In the genomic region with DNA sequence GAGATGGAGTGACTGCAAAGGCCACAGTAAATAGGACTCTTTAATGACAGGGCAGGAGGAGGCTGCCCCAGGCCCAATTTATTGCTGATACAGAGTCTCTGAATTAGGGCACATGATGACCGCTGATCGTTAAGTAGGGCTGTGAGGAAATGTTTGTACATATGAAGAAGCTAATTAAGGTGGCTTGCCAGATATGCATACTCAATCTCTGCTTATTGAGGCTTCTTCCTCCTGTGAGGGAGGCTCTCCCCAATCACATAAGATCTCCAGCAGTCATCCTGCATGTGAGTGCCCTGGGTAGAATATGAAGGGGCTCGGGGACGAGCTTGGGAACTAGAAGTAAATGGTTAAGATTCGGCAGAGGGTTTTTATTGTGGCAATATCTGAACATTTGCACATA, we compare ENCODE assay signal across 16 cellular contexts. TPM values are rescaled to one million over a fixed set of nuclear protein-coding genes. Genes with fewer than 3 reads are reported as not detected.
DNase-seq lines count a peak whose midpoint lies in the region; ATAC-seq and TF ChIP-seq lines count a peak whose summit lies in the region.
"Had no signal": no experiment of that assay in that cellular context is flagged by ENCODE, and none has a peak within 500 bp of the region (broad histone marks: within the 10 kb centered on the region; RNA-seq: fewer than 3 reads in every experiment).

No MANE protein-coding gene starts in this region.

- CTCF ChIA-PET in activated B cell treated with CpG ODN at 0.5 μM for 24 hours (lab: Charles Lee) = interaction anchor here (5.0 to 10.7 kb wide), 3 partner anchors 13 to 48 kb away, joined by 36 to 164 read pairs (median 100); no protein-coding TSS in a partner anchor

- intact Hi-C loops in activated B cell treated with CpG ODN at 0.5 μM for 24 hours (cut with micrococcal nuclease) = loop anchor here (5.0 to 10.0 kb wide), 3 partner anchors 363 to 1280 kb away; a partner anchor contains a TSS

- POLR2A ChIA-PET in activated B cell treated with CpG ODN at 0.5 μM for 24 hours (lab: Charles Lee) = interaction anchor here (1.1 to 16.1 kb wide), 7 partner anchors 11 to 201 kb away, joined by 3 to 228 read pairs (median 6); a partner anchor contains a TSS

- TF ChIP-seq CTCF in activated B cell treated with CpG ODN at 0.5 μM for 24 hours (IDR thresholded peaks at IDR 0.05) = no peak

- H3K27ac Mint-ChIP-seq in stimulated activated naive CD8-positive, alpha-beta T cell treated with anti-CD3 and anti-CD28 coated beads, Interleukin-15, Interleukin-2, amounts not matched to agents 100 ng/mL and 50 ng/mL, for 24 hours = peak overlapping the region; percentile 94
- no peak overlapping the region for H3K27ac Mint-ChIP-seq in stimulated activated naive CD8-positive, alpha-beta T cell treated with anti-CD3 and anti-CD28 coated beads, Interleukin-15, amount 100 ng/mL, for 72 hours
- peak overlapping the region; percentile 96 for H3K27ac Mint-ChIP-seq in activated B cell treated with CpG ODN at 0.5 μM for 24 hours
- H3K27ac Mint-ChIP-seq in memory B cell = peak overlapping the region; percentile 87

- no peaks in the 10 kb centered on the region for H3K9me3 Mint-ChIP-seq in stimulated activated naive CD8-positive, alpha-beta T cell treated with anti-CD3 and anti-CD28 coated beads, Interleukin-15, Interleukin-2, amounts not matched to agents 100 ng/mL and 50 ng/mL, for 24 hours
- peaks cover 0 to 6% of the 10 kb centered on the region in 2 donors for H3K9me3 Mint-ChIP-seq in stimulated activated naive CD8-positive, alpha-beta T cell treated with anti-CD3 and anti-CD28 coated beads, Interleukin-15, amount 100 ng/mL, for 72 hours
- no peaks in the 10 kb centered on the region for H3K9me3 Mint-ChIP-seq in activated B cell treated with CpG ODN at 0.5 μM for 24 hours
- H3K9me3 Mint-ChIP-seq in memory B cell = peaks cover 2% of the 10 kb centered on the region

- H3K27me3 Mint-ChIP-seq in stimulated activated naive CD8-positive, alpha-beta T cell treated with anti-CD3 and anti-CD28 coated beads, Interleukin-15, Interleukin-2, amounts not matched to agents 100 ng/mL and 50 ng/mL, for 24 hours = no peaks in the 10 kb centered on the region
- H3K27me3 Mint-ChIP-seq in stimulated activated naive CD8-positive, alpha-beta T cell treated with anti-CD3 and anti-CD28 coated beads, Interleukin-15, amount 100 ng/mL, for 72 hours = no peaks in the 10 kb centered on the region
- H3K27me3 Mint-ChIP-seq in activated B cell treated with CpG ODN at 0.5 μM for 24 hours (no peaks in the 10 kb centered on the region), memory B cell (no peaks in the 10 kb centered on the region)

- H3K4me3 Mint-ChIP-seq in stimulated activated naive CD8-positive, alpha-beta T cell treated with anti-CD3 and anti-CD28 coated beads, Interleukin-15, Interleukin-2, amounts not matched to agents 100 ng/mL and 50 ng/mL, for 24 hours = no peak overlapping the region
- peak overlapping the region in 1 of 2 donors; percentile 52 for H3K4me3 Mint-ChIP-seq in stimulated activated naive CD8-positive, alpha-beta T cell treated with anti-CD3 and anti-CD28 coated beads, Interleukin-15, amount 100 ng/mL, for 72 hours
- peak overlapping the region; percentile 58 for H3K4me3 Mint-ChIP-seq in activated B cell treated with CpG ODN at 0.5 μM for 24 hours
- peak overlapping the region; percentile 46 for H3K4me3 Mint-ChIP-seq in memory B cell

- peaks cover 98% of the 10 kb centered on the region for H3K4me1 Mint-ChIP-seq in stimulated activated naive CD8-positive, alpha-beta T cell treated with anti-CD3 and anti-CD28 coated beads, Interleukin-15, Interleukin-2, amounts not matched to agents 100 ng/mL and 50 ng/mL, for 24 hours (ENCODE audit: low read depth)
- peaks cover 97% of the 10 kb centered on the region for H3K4me1 Mint-ChIP-seq in stimulated activated naive CD8-positive, alpha-beta T cell treated with anti-CD3 and anti-CD28 coated beads, Interleukin-15, amount 100 ng/mL, for 72 hours
- H3K4me1 Mint-ChIP-seq in activated B cell treated with CpG ODN at 0.5 μM for 24 hours (peaks cover 96% of the 10 kb centered on the region), memory B cell (peaks cover 59% of the 10 kb centered on the region)

- no peaks in the 10 kb centered on the region for H3K36me3 Mint-ChIP-seq in stimulated activated naive CD8-positive, alpha-beta T cell treated with anti-CD3 and anti-CD28 coated beads, Interleukin-15, Interleukin-2, amounts not matched to agents 100 ng/mL and 50 ng/mL, for 24 hours (ENCODE audit: low read depth)
- H3K36me3 Mint-ChIP-seq in activated B cell treated with CpG ODN at 0.5 μM for 24 hours (ENCODE audit: low read depth) (peaks cover 2% of the 10 kb centered on the region), memory B cell (no peaks in the 10 kb centered on the region)

- ATAC-seq in stimulated activated naive CD8-positive, alpha-beta T cell treated with anti-CD3 and anti-CD28 coated beads, Interleukin-15, amount 100 ng/mL, for 72 hours = no peak
- no peak for ATAC-seq in activated B cell treated with CpG ODN at 0.5 μM for 24 hours (ENCODE audit: low read depth)
- ATAC-seq in memory B cell (ENCODE audit: low read depth) = no peak
- ATAC-seq in HG02852 (IDR thresholded peaks at IDR 0.05; ENCODE audit: unreplicated experiment) = no peak
- no peak for ATAC-seq in GM19023 (IDR thresholded peaks at IDR 0.05; ENCODE audit: unreplicated experiment)
- ATAC-seq: gastroesophageal sphincter had no signal

- no peak for DNase-seq in stimulated activated naive CD8-positive, alpha-beta T cell treated with anti-CD3 and anti-CD28 coated beads, Interleukin-15, amount 100 ng/mL, for 72 hours
- DNase-seq in activated B cell treated with CpG ODN at 0.5 μM for 24 hours = no peak
- DNase-seq in memory B cell (ENCODE audit: low spot score in 2 of 2) = no peak
- no peak for DNase-seq in activated gamma-delta T cell (lab: John Stamatoyannopoulos, UW)
- no peak for DNase-seq in NCI-H2029 (lab: John Stamatoyannopoulos, UW)
- DNase-seq: activated CD8-positive, alpha-beta memory T cell treated with anti-CD3 and anti-CD28 coated beads, Interleukin-2, amount 50 U/mL, for 48 hours; IMR-90; NCI-H1436; sigmoid colon; upper lobe of left lung had no signal

RNA-seq across cellular contexts. Expression of a gene that starts 8.2 kb away (rescaled TPM):
- total RNA-seq in activated B cell treated with CpG ODN at 0.5 μM for 24 hours = 32.6 and 35.7 TPM in 2 replicates
- total RNA-seq: chondrocyte, IMR-90, SK-MEL-5 had no signal

Comparison
In these comparisons a context has a peak if more than half of its experiments do, and no peak if none do; other contexts are left out.
1. H3K27ac Mint-ChIP-seq: peak in stimulated activated naive CD8-positive, alpha-beta T cell treated with anti-CD3 and anti-CD28 coated beads, Interleukin-15, Interleukin-2, amounts not matched to agents 100 ng/mL and 50 ng/mL, for 24 hours (single experiment), activated B cell treated with CpG ODN at 0.5 μM for 24 hours (single experiment) and memory B cell (single experiment); none in stimulated activated naive CD8-positive, alpha-beta T cell treated with anti-CD3 and anti-CD28 coated beads, Interleukin-15, amount 100 ng/mL, for 72 hours (0 of 2).